16 cellular contexts compared by ENCODE assay signal in the genomic region with DNA sequence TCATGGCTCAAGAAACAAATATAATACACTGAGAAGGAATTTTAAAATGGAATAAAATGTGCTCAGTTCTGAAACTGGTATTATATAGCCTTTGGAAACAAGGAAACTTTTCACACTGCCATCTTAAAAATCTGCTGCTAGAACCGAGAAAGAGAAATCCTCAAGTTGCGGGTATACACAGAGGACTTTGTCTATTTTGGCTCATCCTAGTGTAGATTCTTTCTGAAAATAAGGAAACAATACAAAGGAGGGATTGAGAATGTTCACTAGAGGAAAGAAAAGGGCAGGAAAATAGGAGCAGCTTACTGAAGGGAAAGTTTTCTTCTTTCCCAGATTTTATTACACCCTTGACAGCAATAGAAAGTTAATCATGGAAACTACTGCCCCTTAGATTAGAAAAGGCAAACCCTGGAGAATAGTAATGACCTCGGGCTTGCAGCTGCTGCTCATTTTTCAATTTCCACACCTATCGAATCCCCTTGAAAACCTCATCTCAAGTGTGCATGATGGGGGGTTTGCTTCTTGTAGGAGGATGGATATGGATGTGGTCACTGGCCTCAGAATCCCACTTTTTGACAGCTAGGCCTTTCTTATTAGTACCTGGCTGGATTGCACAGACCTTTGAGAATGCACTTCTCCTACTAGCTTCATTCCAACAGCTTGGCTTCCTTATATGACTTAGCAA.
A peak's percentile ranks its signal among the peaks of the same experiment; 100 is the strongest.
DNase-seq lines count a peak whose midpoint lies in the region; ATAC-seq, FAIRE-seq and TF ChIP-seq lines count a peak whose summit lies in the region.
"Had no signal": no experiment of that assay in that cellular context is flagged by ENCODE, and none has a peak within 500 bp of the region (broad histone marks: within the 10 kb centered on the region; RNA-seq: fewer than 3 reads in every experiment).

No MANE protein-coding gene starts in this region.

- DNase-seq in foreskin melanocyte: peak; percentile 76
- DNase-seq in trophoblast cell: no peak
- no peak for DNase-seq in tibial artery
- DNase-seq in NCI-H187 treated with DMSO at 0.1 percent for 48 hours (lab: John Stamatoyannopoulos, UW): no peak
- no peak for DNase-seq in effector memory CD8-positive, alpha-beta T cell
- DNase-seq in GM12892 (ENCODE audit: insufficient read length): no peak
- DNase-seq: CD8-positive, alpha-beta memory T cell; DMS 273 treated with DMSO at 0.1 percent for 48 hours; KG1; MG63; NCI-H1105 treated with DMSO at 0.1 percent for 48 hours; NCI-H1930; SIG-M5 had no signal

- H3K79me2 ChIP-seq in trophoblast cell (ENCODE audit: control insufficient read depth, insufficient read depth, low read length, poor library complexity): peaks cover 3% of the 10 kb centered on the region

- no CpG with 5 or more reads among the region's 4 CpGs for WGBS in trophoblast cell (ENCODE audit: extremely low coverage, insufficient coverage, insufficient read length)

- no peak overlapping the region for H3K4ac ChIP-seq in trophoblast cell (ENCODE audit: low read depth, low read length)

- peak overlapping the region; percentile 85 for H2BK12ac ChIP-seq in trophoblast cell (ENCODE audit: low read length)

- H3K27me3 Mint-ChIP-seq in brain: no peaks in the 10 kb centered on the region
- no peaks in the 10 kb centered on the region for H3K27me3 Mint-ChIP-seq in effector memory CD8-positive, alpha-beta T cell
- H3K27me3 Mint-ChIP-seq: CD8-positive, alpha-beta memory T cell had no signal

- H3K9me3 Mint-ChIP-seq in brain: no peaks in the 10 kb centered on the region
- peaks cover 0 to 3% of the 10 kb centered on the region in 2 donors for H3K9me3 Mint-ChIP-seq in effector memory CD8-positive, alpha-beta T cell
- H3K9me3 Mint-ChIP-seq: CD8-positive, alpha-beta memory T cell had no signal

- H3K4me1 ChIP-seq in trophoblast cell (ENCODE audit: control insufficient read depth in 1 of 2, insufficient read depth in 2 of 2, low read length in 2 of 2) (peaks cover 14 to 17% of the 10 kb centered on the region in 2 experiments), tibial artery (peaks cover 0 to 65% (median 35%) of the 10 kb centered on the region in 4 donors)

- intact Hi-C loops in tibial artery (cut with DNase I; ENCODE audit: low total_unique reads): no loop called here

- no peak overlapping the region for H3K18ac ChIP-seq in trophoblast cell (ENCODE audit: low read length)

- H3K23ac ChIP-seq in trophoblast cell (ENCODE audit: low read length): no peak overlapping the region

- H3K36me3 Mint-ChIP-seq in brain: peaks cover 63% of the 10 kb centered on the region
- H3K36me3 Mint-ChIP-seq in effector memory CD8-positive, alpha-beta T cell (ENCODE audit: insufficient read depth): no peaks in the 10 kb centered on the region

- no peak overlapping the region for H3K4me3 Mint-ChIP-seq in brain
- H3K4me3 Mint-ChIP-seq in effector memory CD8-positive, alpha-beta T cell: no peak overlapping the region
- H3K4me3 Mint-ChIP-seq: CD8-positive, alpha-beta memory T cell had no signal

- H4K91ac ChIP-seq in trophoblast cell (ENCODE audit: low read depth, low read length): no peak overlapping the region

- peaks cover 62% of the 10 kb centered on the region for H3K4me1 Mint-ChIP-seq in brain
- H3K4me1 Mint-ChIP-seq in effector memory CD8-positive, alpha-beta T cell (ENCODE audit: low read depth in 2 of 2): peaks cover 7% of the 10 kb centered on the region in 2 donors

- TF ChIP-seq CTCF in brain (conservative IDR thresholded peaks at IDR 0.05) (no peak), tibial artery (IDR thresholded peaks at IDR 0.05) (no peak)

- H3K14ac ChIP-seq in trophoblast cell (ENCODE audit: low read length): no peak overlapping the region

- H4K12ac ChIP-seq in trophoblast cell (ENCODE audit: low read depth, low read length): no peak overlapping the region

- H3K79me1 ChIP-seq in trophoblast cell (ENCODE audit: low read length): peaks cover 17% of the 10 kb centered on the region

- H2BK5ac ChIP-seq in trophoblast cell (ENCODE audit: low read depth, low read length, poor library complexity): no peak overlapping the region

- H2AFZ ChIP-seq in trophoblast cell (ENCODE audit: insufficient read depth, low read length, poor library complexity): no peak overlapping the region

- H3K36me3 ChIP-seq in trophoblast cell (ENCODE audit: control insufficient read depth in 1 of 2, insufficient read depth in 2 of 2, low read length in 2 of 2): peaks cover 2 to 10% of the 10 kb centered on the region in 2 experiments
- peaks cover 12 to 14% (median 13%) of the 10 kb centered on the region in 3 donors for H3K36me3 ChIP-seq in tibial artery
- H3K36me3 ChIP-seq: MG63 had no signal

- no peak overlapping the region for H3K4me3 ChIP-seq in trophoblast cell (ENCODE audit: low read depth, low read length)
- no peak overlapping the region for H3K4me3 ChIP-seq in tibial artery
- H3K4me3 ChIP-seq: BLaER1, MG63 had no signal

- H3K9me3 ChIP-seq in trophoblast cell (ENCODE audit: insufficient read depth, low read depth, low read length) (no peaks in the 10 kb centered on the region), tibial artery (no peaks in the 10 kb centered on the region)
- H3K9me3 ChIP-seq: MG63 had no signal

- no peak for ATAC-seq in effector memory CD8-positive, alpha-beta T cell (replicated peaks)

- no peak overlapping the region for H2AK5ac ChIP-seq in trophoblast cell (ENCODE audit: low read length)

- H3K27ac Mint-ChIP-seq in brain: peak overlapping the region in 3 of 5 experiments; percentile 24 to 57 (median 35)
- no peak overlapping the region for H3K27ac Mint-ChIP-seq in effector memory CD8-positive, alpha-beta T cell

- H3K4me2 ChIP-seq in trophoblast cell (ENCODE audit: low read length): no peak overlapping the region
- H3K4me2 ChIP-seq: BLaER1 had no signal

- H3K9ac ChIP-seq in trophoblast cell (ENCODE audit: low read length): no peak overlapping the region
- H3K9ac ChIP-seq: BLaER1 had no signal

- no peak overlapping the region for H3K27ac ChIP-seq in trophoblast cell (ENCODE audit: low read depth, low read length)
- peak overlapping the region; percentile 64 to 66 for H3K27ac ChIP-seq in tibial artery
- H3K27ac ChIP-seq: BLaER1 had no signal

- H2BK120ac ChIP-seq in trophoblast cell (ENCODE audit: insufficient read depth, low read length, poor library complexity): no peak overlapping the region

- no peak for FAIRE-seq in GM12892 (lab: Jason Lieb, UNC)
- FAIRE-seq: RCC 7860 had no signal

- no peaks in the 10 kb centered on the region for H3K27me3 ChIP-seq in trophoblast cell (ENCODE audit: insufficient read depth, low read length)
- no peaks in the 10 kb centered on the region for H3K27me3 ChIP-seq in tibial artery
- H3K27me3 ChIP-seq: BLaER1, MG63 had no signal

- TF ChIP-seq POLR2A in GM12892 (IDR thresholded peaks at IDR 0.05; ENCODE audit: low read depth, low read length): no peak

- no peak overlapping the region for H4K8ac ChIP-seq in trophoblast cell (ENCODE audit: low read depth, low read length)

Comparison
In these comparisons a context has a peak if more than half of its experiments do, and no peak if none do; other contexts are left out.
1. H3K27ac Mint-ChIP-seq: peak in brain (3 of 5); none in effector memory CD8-positive, alpha-beta T cell (0 of 2).